ENCODE assay signal across 15 cellular contexts in the genomic region with DNA sequence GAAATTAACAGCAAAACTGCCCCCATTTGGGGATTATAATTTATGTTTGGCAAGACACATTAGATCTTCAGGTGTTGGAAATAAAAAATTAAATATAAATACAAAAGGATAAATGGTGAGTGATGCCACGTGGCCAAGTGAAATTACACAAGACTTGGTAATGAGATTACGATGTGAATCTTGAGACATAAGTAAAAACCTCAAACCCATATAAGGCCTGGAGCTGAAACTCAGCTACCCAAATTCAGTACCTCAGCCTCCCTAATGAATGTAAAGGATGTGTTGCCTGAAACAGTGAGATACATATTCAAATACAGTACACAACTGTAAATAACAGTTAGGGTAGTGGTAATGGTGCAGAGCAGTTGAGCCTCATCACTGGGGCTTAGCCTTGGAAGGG.
"Had no signal": no experiment of that assay in that cellular context is flagged by ENCODE, and none has a peak within 500 bp of the region (broad histone marks: within the 10 kb centered on the region; RNA-seq: fewer than 3 reads in every experiment).

No MANE protein-coding gene starts in this region.

- FAIRE-seq: small intestine had no signal

- H3K36me3 ChIP-seq: heart left ventricle had no signal

- H3K4me1 ChIP-seq: heart left ventricle had no signal

- H3K4me3 ChIP-seq: heart left ventricle, lung had no signal

- H3K27me3 ChIP-seq: heart left ventricle had no signal

- H3K27ac ChIP-seq: heart left ventricle had no signal

- DNase-seq: activated CD4-positive, alpha-beta T cell treated with anti-CD3 and anti-CD28 coated beads, Interleukin-2, amount 50 U/mL, for 48 hours; activated CD4-positive, CD25-positive, alpha-beta regulatory T cell treated with anti-CD3 and anti-CD28 coated beads, Interleukin-2, amount 50 U/mL, for 72 hours; activated CD8-positive, alpha-beta memory T cell treated with anti-CD3 and anti-CD28 coated beads, Interleukin-2, amount 10 ng/mL, durations not matched to agents 7 days and 5 days; activated effector memory CD4-positive, alpha-beta T cell treated with anti-CD3 and anti-CD28 coated beads, Interleukin-2, amount 50 U/mL, for 16 hours; activated T-cell treated with anti-CD3 and anti-CD28 coated beads, Interleukin-2, amount 50 U/mL, for 4 hours; endodermal cell; foreskin melanocyte; heart left ventricle; left colon; naive thymus-derived CD4-positive, alpha-beta T cell; small intestine; substantia nigra; trophoblast cell had no signal

- ATAC-seq: activated CD8-positive, alpha-beta memory T cell treated with anti-CD3 and anti-CD28 coated beads, Interleukin-2, amount 10 ng/mL, durations not matched to agents 7 days and 5 days; activated naive CD4-positive, alpha-beta T cell treated with anti-CD3 and anti-CD28 coated beads, Interleukin-2, amount 50 U/mL, for 72 hours; activated T-cell treated with anti-CD3 and anti-CD28 coated beads, Interleukin-2, amount 50 U/mL, for 4 hours; heart left ventricle; left colon; naive thymus-derived CD4-positive, alpha-beta T cell had no signal
